Comparison of ENCODE assay signal across 1 cellular context in the genomic region with DNA sequence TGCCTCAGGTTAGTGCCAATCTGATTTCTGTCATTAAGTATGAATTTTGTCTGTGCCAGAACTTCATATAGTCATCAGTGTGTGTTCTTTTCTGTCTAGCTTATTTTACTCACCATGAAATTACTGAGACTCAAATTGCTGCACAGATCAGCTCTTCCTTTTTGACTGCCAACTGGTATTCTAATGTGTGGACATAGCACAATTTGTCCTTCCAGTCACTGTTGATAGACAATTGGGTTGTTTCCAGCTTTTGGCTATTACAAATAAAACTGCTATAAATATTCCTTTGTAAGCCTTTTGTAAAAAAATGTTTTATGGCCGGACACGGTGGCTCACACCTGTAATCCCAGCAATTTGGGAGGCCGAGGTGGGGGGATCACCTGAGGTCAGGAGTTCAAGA.
TF ChIP-seq lines count a peak whose summit lies in the region.

No MANE protein-coding gene starts in this region.

TF ChIP-seq in HepG2, 621 proteins besides CTCF, POLR2A, EP300 and RAD21:
- TF ChIP-seq ZNF333 (CRISPR knock-in tag; IDR thresholded peaks at IDR 0.05; ENCODE audit: borderline replicate concordance) (no peak), KMT2A (CRISPR knock-in tag; IDR thresholded peaks at IDR 0.05) (no peak), ZNF501 (CRISPR knock-in tag; IDR thresholded peaks at IDR 0.05) (0 out of 2 replicates have a peak, but pooled peaks have one; percentile 12), MIER3 (CRISPR knock-in tag; IDR thresholded peaks at IDR 0.05; ENCODE audit: borderline replicate concordance) (no peak), ZFP41 (CRISPR knock-in tag; IDR thresholded peaks at IDR 0.05; ENCODE audit: borderline replicate concordance) (no peak)
